Comparison of ENCODE assay signal across 8 cellular contexts in genomic region chr15:84817461-84818081, GRCh38. TPM values are rescaled to one million over a fixed set of nuclear protein-coding genes. Genes with fewer than 3 reads are reported as not detected.
DNase-seq lines count a peak whose midpoint lies in the region; ATAC-seq and TF ChIP-seq lines count a peak whose summit lies in the region.

No MANE protein-coding gene starts in this region.

- H3K27ac ChIP-seq in coronary artery: peak overlapping the region; percentile 96 to 99
- H3K27ac ChIP-seq in smooth muscle cell (ENCODE audit: low read depth): peak overlapping the region; percentile 79

- peak overlapping the region; percentile 85 for H3K4me2 ChIP-seq in smooth muscle cell

- H3K4me3 ChIP-seq in coronary artery (peak overlapping the region; percentile 71), smooth muscle cell (peak overlapping the region; percentile 53)

- peaks cover 25% of the 10 kb centered on the region for H3K4me1 ChIP-seq in smooth muscle cell (ENCODE audit: low read depth)

- H3K9me3 ChIP-seq in smooth muscle cell (replicated peaks; ENCODE audit: low read depth): no peaks in the 10 kb centered on the region

- peaks cover 9% of the 10 kb centered on the region for H4K20me1 ChIP-seq in smooth muscle cell (ENCODE audit: low read depth)

- WGBS in smooth muscle cell (ENCODE audit: low lambda C conversion rate): 13% methylated on average over 4 of the region's 28 CpGs

- no peak for TF ChIP-seq CTCF in coronary artery (IDR thresholded peaks at IDR 0.05)
- no peak for TF ChIP-seq CTCF in smooth muscle cell (IDR thresholded peaks at IDR 0.05; ENCODE audit: borderline replicate concordance, insufficient read depth, poor library complexity, severe bottlenecking)

- H3F3A ChIP-seq in smooth muscle cell (ENCODE audit: low read depth): peaks cover 11% of the 10 kb centered on the region

- H3K36me3 ChIP-seq in smooth muscle cell (ENCODE audit: low read depth): no peaks in the 10 kb centered on the region

- ATAC-seq in left colon (peak; percentile 57), HG02970 (IDR thresholded peaks at IDR 0.05; ENCODE audit: low FRiP score, unreplicated experiment) (no peak), GM18505 (IDR thresholded peaks at IDR 0.05; ENCODE audit: unreplicated experiment) (no peak)

- DNase-seq in HT-29 (ENCODE audit: low spot score): peak; percentile 72
- peak; percentile 75 for DNase-seq in coronary artery (ENCODE audit: low spot score)
- DNase-seq in left colon: no peak
- no peak for DNase-seq in smooth muscle cell (lab: John Stamatoyannopoulos, UW; ENCODE audit: unreplicated experiment)
- DNase-seq in NOMO-1 (lab: John Stamatoyannopoulos, UW; ENCODE audit: unreplicated experiment in 2 of 2): no peak
- no peak for DNase-seq in activated CD4-positive, alpha-beta T cell treated with anti-CD3 and anti-CD28 coated beads for 4 hours

- H3K9ac ChIP-seq in smooth muscle cell (ENCODE audit: low read depth): peak overlapping the region; percentile 72

- H2AFZ ChIP-seq in smooth muscle cell (ENCODE audit: low read depth): peak overlapping the region; percentile 39

- no peaks in the 10 kb centered on the region for H3K27me3 ChIP-seq in smooth muscle cell (ENCODE audit: low read depth)

- TF ChIP-seq POLR2A in GM18505 (IDR thresholded peaks at IDR 0.05; ENCODE audit: borderline replicate concordance, extremely low read depth, insufficient read depth, insufficient read length): no peak

- H3K79me2 ChIP-seq in smooth muscle cell (ENCODE audit: low read depth): peaks cover 18% of the 10 kb centered on the region

- intact Hi-C loops in left colon (cut with DNase I, micrococcal nuclease): no loop called here

RNA-seq across cellular contexts. Expression of gene ALPK3, which starts 0.4 kb away (rescaled TPM):
- 66.1 and 73.9 TPM in 2 replicates for total RNA-seq in HT-29 (2014; rRNA removed; shearing (Covaris generic))
- 1 to 10 TPM; 1.0 to 1.1 TPM for total RNA-seq in left colon
- 10.4 and 18.8 TPM in 2 replicates for total RNA-seq in smooth muscle cell
- 3.5 and 6.1 TPM in 2 replicates for polyA plus RNA-seq in smooth muscle cell

Comparison
In these comparisons a context has a peak if more than half of its experiments do, and no peak if none do; other contexts are left out.
1. DNase-seq: peak in HT-29 (single experiment) and coronary artery (single experiment); none in left colon (0 of 2), smooth muscle cell (single experiment), NOMO-1 (0 of 2) and activated CD4-positive, alpha-beta T cell treated with anti-CD3 and anti-CD28 coated beads for 4 hours (0 of 2).